Comparison of ENCODE assay signal across 24 cellular contexts in genomic region chr4:100174985-100175383, GRCh38.
"Had no signal": no experiment of that assay in that cellular context is flagged by ENCODE, and none has a peak within 500 bp of the region (broad histone marks: within the 10 kb centered on the region; RNA-seq: fewer than 3 reads in every experiment).

No MANE protein-coding gene starts in this region.

- H3K9me3 Mint-ChIP-seq: dendritic cell treated with granulocyte-macrophage colony-stimulating factor and Interleukin-4, amounts not matched to agents 40 ng/mL and 50 ng/mL, for 4 days; memory B cell; nephron progenitor cell; stimulated activated memory B cell treated with anti-CD40 and anti-IgM and Interleukin-4, amounts not matched to agents 10 μg/mL and 1 μg/mL and 100 μg/mL, for 72 hours; stimulated activated naive CD8-positive, alpha-beta T cell treated with anti-CD3 and anti-CD28 coated beads, Interleukin-15, Interleukin-2, amounts not matched to agents 100 ng/mL and 50 ng/mL, for 24 hours had no signal

- FAIRE-seq: colon, endothelial cell of umbilical vein, keratinocyte had no signal

- H3K27ac ChIP-seq: foreskin keratinocyte, left ventricle myocardium inferior, lower lobe of right lung, neutrophil, spleen, testis, tibial nerve had no signal

- H3K4me1 ChIP-seq: foreskin keratinocyte, left ventricle myocardium inferior, lower lobe of right lung, spleen, testis, tibial nerve had no signal

- ATAC-seq: foreskin keratinocyte; left cardiac atrium; lower lobe of right lung; sciatic nerve; stimulated activated memory B cell treated with anti-CD40 and anti-IgM and Interleukin-4, amounts not matched to agents 10 μg/mL and 1 μg/mL and 100 μg/mL, for 72 hours had no signal

- H3K36me3 ChIP-seq: left ventricle myocardium inferior, lower lobe of right lung, neutrophil, spleen, tibial nerve had no signal

- H3K36me3 Mint-ChIP-seq: memory B cell; stimulated activated memory B cell treated with anti-CD40 and anti-IgM and Interleukin-4, amounts not matched to agents 10 μg/mL and 1 μg/mL and 100 μg/mL, for 72 hours had no signal

- H3K27ac Mint-ChIP-seq: dendritic cell treated with granulocyte-macrophage colony-stimulating factor and Interleukin-4, amounts not matched to agents 40 ng/mL and 50 ng/mL, for 4 days; memory B cell; nephron progenitor cell; stimulated activated memory B cell treated with anti-CD40 and anti-IgM and Interleukin-4, amounts not matched to agents 10 μg/mL and 1 μg/mL and 100 μg/mL, for 72 hours; stimulated activated naive CD8-positive, alpha-beta T cell treated with anti-CD3 and anti-CD28 coated beads, Interleukin-15, Interleukin-2, amounts not matched to agents 100 ng/mL and 50 ng/mL, for 24 hours had no signal

- H3K27me3 ChIP-seq: foreskin keratinocyte, neutrophil, spleen, testis, tibial nerve had no signal

- H3K4me1 Mint-ChIP-seq: stimulated activated memory B cell treated with anti-CD40 and anti-IgM and Interleukin-4, amounts not matched to agents 10 μg/mL and 1 μg/mL and 100 μg/mL, for 72 hours had no signal

- H3K27me3 Mint-ChIP-seq: dendritic cell treated with granulocyte-macrophage colony-stimulating factor and Interleukin-4, amounts not matched to agents 40 ng/mL and 50 ng/mL, for 4 days; memory B cell had no signal

- H3K9me3 ChIP-seq: left ventricle myocardium inferior, lower lobe of right lung, neutrophil, spleen, testis, tibial nerve had no signal

- DNase-seq: cerebellar nuclear complex; erythroblast; foreskin keratinocyte; left cardiac atrium; left ventricle myocardium inferior; lower lobe of right lung; midbrain; nephron progenitor cell; posterior cingulate gyrus; spleen; stimulated activated CD4-positive, alpha-beta T cell treated with anti-CD3 and anti-CD28 coated beads, Interleukin-15, amount 100 ng/mL, for 24 hours; stimulated activated CD4-positive, alpha-beta T cell treated with anti-CD3 and anti-CD28 coated beads, Interleukin-1b, Interleukin-23, amount 100 ng/mL, for 48 hours; stimulated activated CD4-positive, alpha-beta T cell treated with anti-CD3 and anti-CD28 coated beads, Interleukin-4, amount 100 ng/mL, for 24 hours; testis had no signal

- H3K4me3 ChIP-seq: left ventricle myocardium inferior, lower lobe of right lung, spleen, testis, tibial nerve had no signal

- H3K4me3 Mint-ChIP-seq: dendritic cell treated with granulocyte-macrophage colony-stimulating factor and Interleukin-4, amounts not matched to agents 40 ng/mL and 50 ng/mL, for 4 days; memory B cell; nephron progenitor cell; stimulated activated memory B cell treated with anti-CD40 and anti-IgM and Interleukin-4, amounts not matched to agents 10 μg/mL and 1 μg/mL and 100 μg/mL, for 72 hours; stimulated activated naive CD8-positive, alpha-beta T cell treated with anti-CD3 and anti-CD28 coated beads, Interleukin-15, Interleukin-2, amounts not matched to agents 100 ng/mL and 50 ng/mL, for 24 hours had no signal
